ENCODE assay signal across 1 cellular context in genomic region chr10:91883549-91884542, GRCh38.
A peak's percentile ranks its signal among the peaks of the same experiment; 100 is the strongest.
TF ChIP-seq lines count a peak whose summit lies in the region.

No MANE protein-coding gene starts in this region.

TF ChIP-seq in HepG2, 621 proteins besides CTCF, POLR2A, EP300 and RAD21:
- 0 out of 4 replicates have a peak, but pooled peaks of 1 of the 2 experiments have one; percentile 18 for TF ChIP-seq ATF4 (CRISPR knock-in tag; IDR thresholded peaks at IDR 0.05)
- TF ChIP-seq FOXA1 (IDR thresholded peaks at IDR 0.05) = no peak
- TF ChIP-seq FOXA1 (CRISPR knock-in tag; IDR thresholded peaks at IDR 0.05) = 0 out of 2 replicates have a peak, but pooled peaks have one; percentile 18
- TF ChIP-seq ZNF441 (CRISPR knock-in tag; IDR thresholded peaks at IDR 0.05; ENCODE audit: borderline replicate concordance) = no peak
- peak; percentile 17 for TF ChIP-seq TEAD3 (CRISPR knock-in tag; optimal IDR thresholded peaks at IDR 0.05; ENCODE audit: borderline replicate concordance)
- TF ChIP-seq FOXA3 (CRISPR knock-in tag; IDR thresholded peaks at IDR 0.05) = peak; percentile 45; the same call in 1 of the 2 replicates
- TF ChIP-seq SNAPC2 (CRISPR knock-in tag; IDR thresholded peaks at IDR 0.05) = no peak
- TF ChIP-seq MAFK (conservative IDR thresholded peaks at IDR 0.05 in 1 of 2, IDR thresholded peaks at IDR 0.05 in 1 of 2; ENCODE audit: low read length in 2 of 2) = peak; percentile 87 to 92
- TF ChIP-seq LCORL (IDR thresholded peaks at IDR 0.05) = no peak
- peak; percentile 10; the same call in 1 of the 2 replicates for TF ChIP-seq LCORL (CRISPR knock-in tag; IDR thresholded peaks at IDR 0.05)
- peak; percentile 13; the same call in 1 of the 2 replicates for TF ChIP-seq ZNF687 (CRISPR knock-in tag; IDR thresholded peaks at IDR 0.05)
- TF ChIP-seq NR3C1 (CRISPR knock-in tag; IDR thresholded peaks at IDR 0.05) = no peak
- peak; percentile 89 for TF ChIP-seq MAFF (IDR thresholded peaks at IDR 0.05; ENCODE audit: low read depth, low read length)
